ENCODE assay signal across 8 cellular contexts in the genomic region with DNA sequence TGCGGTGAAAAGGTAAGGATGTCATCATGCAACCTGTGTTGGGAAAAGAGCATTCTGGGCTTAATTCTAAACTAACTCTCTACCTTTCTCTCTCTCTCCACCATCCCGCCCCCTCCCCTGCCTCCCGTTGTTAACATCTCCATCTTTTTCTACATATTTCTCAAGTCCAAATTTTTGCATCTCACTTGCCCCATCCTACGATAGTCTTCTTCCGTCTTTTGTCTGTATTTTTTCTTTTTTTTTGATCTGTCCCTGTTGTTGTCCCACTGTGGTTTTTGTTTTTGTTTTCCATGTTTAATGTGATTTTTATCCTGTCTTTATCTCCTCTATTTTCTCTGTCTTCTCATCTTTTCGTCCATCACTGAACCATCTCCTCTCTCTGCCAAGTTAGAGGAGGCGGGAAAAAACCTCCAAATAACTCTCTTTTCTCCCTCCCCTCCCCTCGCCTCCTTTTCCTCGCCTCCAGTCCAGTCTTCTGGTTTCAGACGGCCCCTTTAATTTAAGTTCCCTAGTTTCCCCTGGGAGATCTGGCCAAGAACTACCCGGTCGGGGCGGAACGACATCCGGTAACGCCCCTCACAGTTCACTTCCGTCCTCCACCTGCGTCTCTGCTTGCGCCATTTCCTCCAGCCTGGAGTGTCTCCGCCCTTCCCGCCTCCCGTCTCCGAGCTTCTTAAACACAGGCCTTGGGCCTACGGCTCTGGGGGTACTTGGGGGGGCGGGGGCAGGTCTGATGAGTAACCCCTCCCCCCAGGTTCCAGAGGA. TPM values are rescaled to one million over a fixed set of nuclear protein-coding genes. Genes with fewer than 3 reads are reported as not detected.
A peak's percentile ranks its signal among the peaks of the same experiment; 100 is the strongest.
DNase-seq lines count a peak whose midpoint lies in the region; ATAC-seq and TF ChIP-seq lines count a peak whose summit lies in the region.

A gene with protein sequence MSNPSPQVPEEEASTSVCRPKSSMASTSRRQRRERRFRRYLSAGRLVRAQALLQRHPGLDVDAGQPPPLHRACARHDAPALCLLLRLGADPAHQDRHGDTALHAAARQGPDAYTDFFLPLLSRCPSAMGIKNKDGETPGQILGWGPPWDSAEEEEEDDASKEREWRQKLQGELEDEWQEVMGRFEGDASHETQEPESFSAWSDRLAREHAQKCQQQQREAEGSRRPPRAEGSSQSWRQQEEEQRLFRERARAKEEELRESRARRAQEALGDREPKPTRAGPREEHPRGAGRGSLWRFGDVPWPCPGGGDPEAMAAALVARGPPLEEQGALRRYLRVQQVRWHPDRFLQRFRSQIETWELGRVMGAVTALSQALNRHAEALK (plus strand): TSS at position 647 of the 765 bp plus-strand sequence. CDS start 87 bp downstream, at position 734.

- peak; percentile 80 for ATAC-seq in CD8-positive, alpha-beta T cell
- ATAC-seq in GM21381 (IDR thresholded peaks at IDR 0.05; ENCODE audit: unreplicated experiment) = peak; percentile 67
- peak; percentile 81 for ATAC-seq in IMR-90 (ENCODE audit: low read depth)

- H2AK9ac ChIP-seq in IMR-90 (replicated peaks; ENCODE audit: low read depth, low read length, poor library complexity) = peak within 1 kb of the TSS; percentile 97

- intact Hi-C loops in CD8-positive, alpha-beta T cell (cut with DNase I, micrococcal nuclease) = loop anchor here (1.0 to 10.0 kb wide), 17 partner anchors 25 to 1482 kb away; a partner anchor contains a TSS
- intact Hi-C loops in IMR-90 (cut with micrococcal nuclease) = loop anchor here (1.0 to 5.0 kb wide), 6 partner anchors 35 to 405 kb away; a partner anchor contains a TSS

- TF ChIP-seq RAD21 in IMR-90 (IDR thresholded peaks at IDR 0.05; ENCODE audit: low read length) = no peak

- peak within 1 kb of the TSS; percentile 88 for H2AFZ ChIP-seq in IMR-90 (replicated peaks; ENCODE audit: low read length, poor library complexity)

- peak within 1 kb of the TSS; percentile 79 for H3K4me3 Mint-ChIP-seq in CD8-positive, alpha-beta T cell

- peak within 1 kb of the TSS; percentile 89 for H4K5ac ChIP-seq in IMR-90 (ENCODE audit: low read depth, low read length)

- peak within 1 kb of the TSS; percentile 48 for H4K91ac ChIP-seq in IMR-90 (ENCODE audit: insufficient read depth, low read depth, low read length)

- TF ChIP-seq CTCF in CD8-positive, alpha-beta T cell (IDR thresholded peaks at IDR 0.05) = peak; percentile 40
- no peak for TF ChIP-seq CTCF in IMR-90 (conservative IDR thresholded peaks at IDR 0.05; ENCODE audit: low read depth, low read length)

- peak; percentile 87 for TF ChIP-seq POLR2A in IMR-90 (IDR thresholded peaks at IDR 0.05; ENCODE audit: low read depth, low read length)

- H3K4me3 ChIP-seq in CD8-positive, alpha-beta T cell (ENCODE audit: low read depth, low read length) = peak within 1 kb of the TSS; percentile 53
- peak within 1 kb of the TSS; percentile 45 for H3K4me3 ChIP-seq in IMR-90 (ENCODE audit: insufficient read depth, low read depth, low read length)

- H3K27me3 ChIP-seq in CD8-positive, alpha-beta T cell (ENCODE audit: insufficient read depth, low read length) = no peaks in the 10 kb centered on the region
- H3K27me3 ChIP-seq in IMR-90 (ENCODE audit: control insufficient read depth, insufficient read depth, low read length) = no peaks in the 10 kb centered on the region

- H3K9me3 ChIP-seq in CD8-positive, alpha-beta T cell (ENCODE audit: low read length) = no peaks in the 10 kb centered on the region
- no peaks in the 10 kb centered on the region for H3K9me3 ChIP-seq in IMR-90 (ENCODE audit: control insufficient read depth, insufficient read depth, low read length)

- no TSS peak for BruUV-seq in IMR-90 (replicated peaks; lab: Mats Ljungman, UMichigan)

- peak within 1 kb of the TSS; percentile 84 for H2BK5ac ChIP-seq in IMR-90 (ENCODE audit: low read depth, low read length, poor library complexity, severe bottlenecking)

- WGBS in IMR-90 (ENCODE audit: extremely low coverage in 2 of 2, insufficient read length in 1 of 2), 2 experiments = 0% methylated on average over 5 of the region's 25 CpGs; no CpG with 5 or more reads in 1 of the 2 experiments

- no peaks in the 10 kb centered on the region for H4K20me1 ChIP-seq in IMR-90 (ENCODE audit: insufficient read depth, low read length)

- peaks cover 8 to 36% of the 10 kb centered on the region in 2 experiments; a peak in 3 of 4 replicates for H3K79me1 ChIP-seq in IMR-90 (ENCODE audit: low read depth in 1 of 2, low read length in 2 of 2)

- peaks cover 46% of the 10 kb centered on the region for H3K4me1 Mint-ChIP-seq in CD8-positive, alpha-beta T cell (ENCODE audit: low read depth)

- peak within 1 kb of the TSS; percentile 88 for H3K4me2 ChIP-seq in IMR-90 (ENCODE audit: low read depth, low read length)

- CTCF ChIA-PET in CD8-positive, alpha-beta T cell (lab: Charles Lee) = interaction anchor here (1.0 to 17.2 kb wide), 9 partner anchors 9 to 283 kb away, joined by 3 to 660 read pairs (median 5); a partner anchor contains a TSS
- CTCF ChIA-PET in IMR-90 (lab: Yijun Ruan, JAX) = interaction anchor here (0.6 to 2.4 kb wide), 11 partner anchors 13 to 192 kb away, joined by 3 to 15 read pairs (median 4); a partner anchor contains a TSS

- no peaks in the 10 kb centered on the region for H3K36me3 ChIP-seq in CD8-positive, alpha-beta T cell (ENCODE audit: insufficient read depth, low read length)
- H3K36me3 ChIP-seq in IMR-90 (ENCODE audit: control insufficient read depth, insufficient read depth, low read length) = peaks cover 11% of the 10 kb centered on the region

- H3K27me3 Mint-ChIP-seq in CD8-positive, alpha-beta T cell (ENCODE audit: low read depth) = no peaks in the 10 kb centered on the region

- no peak within 1 kb of the TSS for H2BK15ac ChIP-seq in IMR-90 (ENCODE audit: low read depth, low read length)

- DNase-seq in CD8-positive, alpha-beta T cell = peak; percentile 78 to 93 (median 88)
- DNase-seq in IMR-90 (peak; percentile 98), OCI-M2 (lab: John Stamatoyannopoulos, UW; ENCODE audit: unreplicated experiment) (peak; percentile 86), activated T-cell treated with anti-CD3 and anti-CD28 coated beads for 24 hours (ENCODE audit: low read depth) (peak; percentile 91), epidermal melanocyte (ENCODE audit: insufficient read length, low spot score) (peak; percentile 85), middle frontal gyrus (ENCODE audit: extremely low spot score, low spot score) (peak; percentile 96)
- peak; percentile 73 to 81 for DNase-seq in stimulated activated CD8-positive, alpha-beta memory T cell treated with anti-CD3 and anti-CD28 coated beads, Interleukin-2, amount 100 ng/mL, for 1 hour (ENCODE audit: low read depth in 2 of 2)

- in situ Hi-C loops in IMR-90 (cut with MboI; ENCODE audit: low sequenced_read_pairs) = loop anchor here (5.0 to 10.0 kb wide), 2 partner anchors 50 to 288 kb away; no protein-coding TSS in a partner anchor

- H4K8ac ChIP-seq in IMR-90 (ENCODE audit: low read depth in 2 of 2, low read length in 2 of 2) = peak within 1 kb of the TSS; percentile 91 to 98

- H3K27ac ChIP-seq in CD8-positive, alpha-beta T cell (ENCODE audit: low read depth, low read length) = peak within 1 kb of the TSS; percentile 55
- H3K27ac ChIP-seq in IMR-90 (ENCODE audit: insufficient read depth, low read length) = peak within 1 kb of the TSS; percentile 74

- peaks cover 6% of the 10 kb centered on the region for H3K9me1 ChIP-seq in IMR-90 (ENCODE audit: insufficient read depth, low read length)

- H2AK5ac ChIP-seq in IMR-90 (ENCODE audit: low read depth, low read length) = peak within 1 kb of the TSS; percentile 92

- H3K23ac ChIP-seq in IMR-90 (ENCODE audit: low read depth, low read length) = peak within 1 kb of the TSS; percentile 93

- H3K18ac ChIP-seq in IMR-90 (ENCODE audit: low read depth, low read length) = no peak within 1 kb of the TSS; the same call in 1 of the 2 replicates

- POLR2A ChIA-PET in CD8-positive, alpha-beta T cell (lab: Charles Lee) = interaction anchor here (1.3 to 3.4 kb wide), 5 partner anchors 31 to 50 kb away, joined by 3 to 31 read pairs (median 7); a partner anchor contains a TSS
- POLR2A ChIA-PET in IMR-90 (lab: Charles Lee; ENCODE audit: unreplicated experiment) = interaction anchor here (0.6 to 1.1 kb wide), 7 partner anchors 34 to 574 kb away, joined by 3 to 13 read pairs (median 7); no protein-coding TSS in a partner anchor

- H3K4me1 ChIP-seq in CD8-positive, alpha-beta T cell (ENCODE audit: insufficient read depth, low read length) = peaks cover 31% of the 10 kb centered on the region
- peaks cover 6% of the 10 kb centered on the region for H3K4me1 ChIP-seq in IMR-90 (ENCODE audit: control insufficient read depth, insufficient read depth, low read length)

- H3K9ac ChIP-seq in IMR-90 (ENCODE audit: low read depth, low read length) = peak within 1 kb of the TSS; percentile 81

- H3K56ac ChIP-seq in IMR-90 (ENCODE audit: extremely low read depth, insufficient read depth, low read length) = peak within 1 kb of the TSS; percentile 90

- H3K27ac Mint-ChIP-seq in CD8-positive, alpha-beta T cell = peak within 1 kb of the TSS; percentile 90

- no peak within 1 kb of the TSS for H2BK20ac ChIP-seq in IMR-90 (ENCODE audit: low read depth, low read length)

- no peaks in the 10 kb centered on the region for H3K9me3 Mint-ChIP-seq in CD8-positive, alpha-beta T cell

- H3K14ac ChIP-seq in IMR-90 (replicated peaks; ENCODE audit: low read depth, low read length) = peak within 1 kb of the TSS; percentile 90

- peaks cover 7% of the 10 kb centered on the region for H3K36me3 Mint-ChIP-seq in CD8-positive, alpha-beta T cell

- H2BK120ac ChIP-seq in IMR-90 (ENCODE audit: low read depth, low read length) = peak within 1 kb of the TSS; percentile 27; the same call in 1 of the 2 replicates

- dilution Hi-C loops in IMR-90 (cut with HindIII; ENCODE audit: low sequenced_read_pairs, unreplicated experiment) = no loop called here

- H3K4ac ChIP-seq in IMR-90 (ENCODE audit: low read depth, low read length) = peak within 1 kb of the TSS; percentile 87

TF ChIP-seq in IMR-90, 13 proteins besides CTCF, POLR2A, EP300 and RAD21:
- TF ChIP-seq CEBPB (IDR thresholded peaks at IDR 0.05; ENCODE audit: low read depth, low read length) = peak; percentile 91
- TF ChIP-seq MAZ (IDR thresholded peaks at IDR 0.05; ENCODE audit: borderline replicate concordance, low read depth, low read length) = peak; percentile 85; the same call in 1 of the 2 replicates
- TF ChIP-seq MAFK (IDR thresholded peaks at IDR 0.05; ENCODE audit: low read depth, low read length) = no peak
- TF ChIP-seq SMC3 (IDR thresholded peaks at IDR 0.05; ENCODE audit: low read depth, low read length) = peak; percentile 9; the same call in 1 of the 2 replicates
- no peak for TF ChIP-seq RFX5 (IDR thresholded peaks at IDR 0.05; ENCODE audit: low read depth, low read length)
- no peak for TF ChIP-seq RCOR1 (IDR thresholded peaks at IDR 0.05; ENCODE audit: insufficient replicate concordance, low read length)
TF ChIP-seq in IMR-90: peak in this region for 3.

RNA-seq across cellular contexts. Expression of the gene that starts here (rescaled TPM):
- 1 to 10 TPM; 6.1 to 7.0 TPM for total RNA-seq in CD8-positive, alpha-beta T cell
- total RNA-seq in IMR-90 (2012; rRNA removed) = 10.0 and 10.8 TPM in 2 replicates
- polyA plus RNA-seq in IMR-90 (2012; rRNA removed) = 7.8 and 9.5 TPM in 2 replicates
- 7.6 and 11.7 TPM in 2 replicates for polyA plus RNA-seq in IMR-90 (2012; cell fraction: cytosol; rRNA removed)
- 8.5 and 12.8 TPM in 2 replicates for polyA plus RNA-seq in IMR-90 (2012; cell fraction: nucleus; rRNA removed; ENCODE audit: low replicate concordance)

Comparison
In these comparisons a context has a peak if more than half of its experiments do, and no peak if none do; other contexts are left out.
1. Peak in every context shown above with its lines: DNase-seq, ATAC-seq, H3K4me3 ChIP-seq and H3K27ac ChIP-seq.